In genomic region chr9:135147473-135147805, GRCh38 we compare ENCODE assay signal across 32 cellular contexts. TPM values are rescaled to one million over a fixed set of nuclear protein-coding genes. Genes with fewer than 3 reads are reported as not detected.
DNase-seq lines count a peak whose midpoint lies in the region; ATAC-seq and TF ChIP-seq lines count a peak whose summit lies in the region.
"Had no signal": no experiment of that assay in that cellular context is flagged by ENCODE, and none has a peak within 500 bp of the region (broad histone marks: within the 10 kb centered on the region; RNA-seq: fewer than 3 reads in every experiment).

No MANE protein-coding gene starts in this region.

- WGBS in SK-N-SH (ENCODE audit: low lambda C conversion rate): 13% methylated on average over 8 of the region's 12 CpGs
- WGBS in neuronal stem cell (ENCODE audit: extremely low coverage in 2 of 2, insufficient read length in 2 of 2, insufficient replicate concordance in 1 of 2), 2 donors: no CpG with 5 or more reads among the region's 12 CpGs

- H3K27me3 ChIP-seq in SK-N-SH (ENCODE audit: insufficient read depth): no peaks in the 10 kb centered on the region
- H3K27me3 ChIP-seq in neuronal stem cell (ENCODE audit: control insufficient read depth in 3 of 3, insufficient read depth in 3 of 3, low read depth in 1 of 3, low read length in 3 of 3): peaks cover 0 to 20% (median 0%) of the 10 kb centered on the region in 3 experiments
- H3K27me3 ChIP-seq: foreskin keratinocyte, neural progenitor cell had no signal

- CTCF ChIA-PET in SK-N-SH (lab: Yijun Ruan, JAX): interaction anchor here (1.0 to 2.5 kb wide), 6 partner anchors 36 to 266 kb away, joined by 3 to 13 read pairs (median 4); no protein-coding TSS in a partner anchor

- DNase-seq in NCI-H345 treated with DMSO at 0.1 percent for 48 hours (lab: John Stamatoyannopoulos, UW; ENCODE audit: unreplicated experiment): peak; percentile 71
- no peak for DNase-seq in NCI-H345 (lab: John Stamatoyannopoulos, UW)
- DNase-seq in NCI-H1105 treated with DMSO at 0.1 percent for 48 hours (lab: John Stamatoyannopoulos, UW): peak; percentile 75
- no peak for DNase-seq in SK-N-SH
- no peak for DNase-seq in neuronal stem cell (ENCODE audit: low spot score)
- DNase-seq in central memory CD4-positive, alpha-beta T cell: no peak
- DNase-seq in HT-29 (ENCODE audit: low spot score): no peak
- DNase-seq: activated CD4-positive, alpha-beta T cell treated with anti-CD3 and anti-CD28 coated beads for 36 hours; activated CD8-positive, alpha-beta memory T cell treated with anti-CD3 and anti-CD28 coated beads, Interleukin-2, amount 50 U/mL, for 48 hours; activated CD8-positive, alpha-beta T cell treated with anti-CD3 and anti-CD28 coated beads for 36 hours; activated naive CD4-positive, alpha-beta T cell treated with anti-CD3 and anti-CD28 coated beads, Interleukin-2, amount 10 ng/mL, durations not matched to agents 7 days and 5 days; CD4-positive, alpha-beta T cell; esophagus squamous epithelium; foreskin keratinocyte; H9; heart left ventricle; left ventricle myocardium inferior; mesenchymal stem cell; NCI-H187; NCI-H226; NK-92 treated with Interleukin-12 subunit alpha and Interleukin-12 subunit beta, amount 100 ng/mL, for 24 hours; sigmoid colon; stimulated activated CD4-positive, alpha-beta T cell treated with anti-CD3 and anti-CD28 coated beads, Interleukin-12 subunit alpha, Interleukin-12 subunit beta, amount 100 ng/mL, for 4 hours; stimulated activated CD4-positive, alpha-beta T cell treated with anti-CD3 and anti-CD28 coated beads, Interleukin-2, amount 100 ng/mL, for 48 hours; stomach had no signal

- H3K9me3 ChIP-seq in SK-N-SH: no peaks in the 10 kb centered on the region
- H3K9me3 ChIP-seq in neuronal stem cell (replicated peaks in 1 of 2; ENCODE audit: control insufficient read depth in 2 of 2, insufficient read depth in 1 of 2, low read depth in 1 of 2, low read length in 2 of 2): peaks cover 0 to 6% of the 10 kb centered on the region in 2 donors
- H3K9me3 ChIP-seq: adrenal gland, body of pancreas, esophagus squamous epithelium, sigmoid colon had no signal

- TF ChIP-seq EP300 in SK-N-SH (IDR thresholded peaks at IDR 0.05; ENCODE audit: borderline replicate concordance in 1 of 2, low read depth in 1 of 2, low read length in 1 of 2): no peak

- no peak overlapping the region for H4K91ac ChIP-seq in neuronal stem cell (ENCODE audit: low read depth, low read length, poor library complexity)

- H3K23ac ChIP-seq in neuronal stem cell (ENCODE audit: low read depth, low read length, poor library complexity): no peak overlapping the region

- peak overlapping the region; percentile 41 for H2BK5ac ChIP-seq in neuronal stem cell (ENCODE audit: low read length)

- peaks cover 0 to 43% of the 10 kb centered on the region in 2 experiments; a peak in 1 of 4 replicates for H3K4me1 ChIP-seq in SK-N-SH (ENCODE audit: control insufficient read depth in 1 of 2, insufficient read depth in 2 of 2, low read depth in 1 of 2, low read length in 1 of 2)
- H3K4me1 ChIP-seq in neuronal stem cell (ENCODE audit: control insufficient read depth in 2 of 2, insufficient read depth in 1 of 2, low read depth in 1 of 2, low read length in 2 of 2): peaks cover 0 to 9% of the 10 kb centered on the region in 2 donors
- H3K4me1 ChIP-seq: adrenal gland, foreskin keratinocyte, heart left ventricle, left ventricle myocardium inferior, sigmoid colon had no signal

- H3K36me3 ChIP-seq in SK-N-SH (replicated peaks in 1 of 2; ENCODE audit: control insufficient read depth in 1 of 2, insufficient read depth in 2 of 2, low read length in 1 of 2) (no peaks in the 10 kb centered on the region), neuronal stem cell (replicated peaks in 1 of 2; ENCODE audit: control insufficient read depth in 2 of 2, insufficient read depth in 2 of 2, low read length in 2 of 2) (no peaks in the 10 kb centered on the region)
- H3K36me3 ChIP-seq: adrenal gland, esophagus squamous epithelium, heart left ventricle, left ventricle myocardium inferior, neural progenitor cell, sigmoid colon, stomach, tibial nerve had no signal

- peak overlapping the region; percentile 49 for H2BK12ac ChIP-seq in neuronal stem cell (ENCODE audit: low read length)

- H3K4me3 ChIP-seq in SK-N-SH (ENCODE audit: low read depth in 2 of 2, low read length in 1 of 2) (no peak overlapping the region; a peak in 1 of 4 replicates), neuronal stem cell (ENCODE audit: low read length in 2 of 2) (no peak overlapping the region)
- H3K4me3 ChIP-seq: adrenal gland, body of pancreas, esophagus squamous epithelium, heart left ventricle, left ventricle myocardium inferior, neural progenitor cell, sigmoid colon, stomach, tibial nerve had no signal

- H3F3A ChIP-seq in SK-N-SH (replicated peaks; ENCODE audit: insufficient read depth): no peaks in the 10 kb centered on the region

- H3K9ac ChIP-seq in SK-N-SH (no peak overlapping the region), neuronal stem cell (ENCODE audit: low read depth, low read length, poor library complexity) (peak overlapping the region; percentile 12)
- H3K9ac ChIP-seq: neural progenitor cell had no signal

- POLR2A ChIA-PET in SK-N-SH (lab: Yijun Ruan, JAX): interaction anchor here (1.3 to 1.8 kb wide), 3 partner anchors 10 to 185 kb away, joined by 3 to 4 read pairs (median 4); no protein-coding TSS in a partner anchor

- H3K27ac ChIP-seq in SK-N-SH (ENCODE audit: low read depth in 2 of 2, low read length in 1 of 2) (peak overlapping the region in 1 of 2 experiments; percentile 93; a peak in 2 of 4 replicates), neuronal stem cell (replicated peaks; ENCODE audit: low read length) (no peak overlapping the region)
- H3K27ac ChIP-seq: body of pancreas, esophagus squamous epithelium, foreskin keratinocyte, heart left ventricle, left ventricle myocardium inferior, neural progenitor cell, sigmoid colon, stomach, tibial nerve had no signal

- peak overlapping the region; percentile 61 for H2BK15ac ChIP-seq in neuronal stem cell (ENCODE audit: low read length)

- H3K79me1 ChIP-seq in neuronal stem cell (ENCODE audit: low read depth, low read length): no peaks in the 10 kb centered on the region

- peak overlapping the region; percentile 84 for H2AK5ac ChIP-seq in neuronal stem cell (ENCODE audit: low read depth, low read length)

- H3K4me2 ChIP-seq in SK-N-SH (no peak overlapping the region), neuronal stem cell (ENCODE audit: insufficient read depth, low read length, poor library complexity, severe bottlenecking) (no peak overlapping the region)
- H3K4me2 ChIP-seq: neural progenitor cell had no signal

- no peak overlapping the region for H3K4ac ChIP-seq in neuronal stem cell (ENCODE audit: low read length)

- H4K20me1 ChIP-seq in SK-N-SH (ENCODE audit: insufficient read depth): no peaks in the 10 kb centered on the region

- peak overlapping the region; percentile 27 for H3K18ac ChIP-seq in neuronal stem cell (ENCODE audit: low read length)

- H3K9me2 ChIP-seq in SK-N-SH: no peaks in the 10 kb centered on the region

- no peak overlapping the region for H2AFZ ChIP-seq in SK-N-SH (ENCODE audit: low read depth)
- H2AFZ ChIP-seq in neuronal stem cell (ENCODE audit: low read length): no peak overlapping the region
- H2AFZ ChIP-seq: neural progenitor cell had no signal

- H4K8ac ChIP-seq in neuronal stem cell (ENCODE audit: low read depth, low read length): no peak overlapping the region

- ATAC-seq in HG02970 (IDR thresholded peaks at IDR 0.05; ENCODE audit: low FRiP score, unreplicated experiment): no peak
- ATAC-seq: activated CD4-positive, alpha-beta T cell treated with anti-CD3 and anti-CD28 coated beads for 36 hours; activated CD8-positive, alpha-beta T cell treated with anti-CD3 and anti-CD28 coated beads for 36 hours; body of pancreas; foreskin keratinocyte; heart left ventricle had no signal

- H3K14ac ChIP-seq in neuronal stem cell (ENCODE audit: low read length): peak overlapping the region; percentile 96

- no peaks in the 10 kb centered on the region for H3K79me2 ChIP-seq in SK-N-SH (ENCODE audit: insufficient read depth)

- 0 out of 2 replicates have a peak, but pooled peaks have one; percentile 6 for TF ChIP-seq RAD21 in SK-N-SH (IDR thresholded peaks at IDR 0.05; ENCODE audit: low read length)

- no peak overlapping the region for H2BK120ac ChIP-seq in neuronal stem cell (ENCODE audit: low read depth, low read length)

- no peak for TF ChIP-seq CTCF in SK-N-SH (IDR thresholded peaks at IDR 0.05)

TF ChIP-seq in SK-N-SH, 30 proteins besides CTCF, POLR2A, EP300 and RAD21:
- no peak for TF ChIP-seq MEF2A (IDR thresholded peaks at IDR 0.05; ENCODE audit: borderline replicate concordance, low read depth)
- no peak for TF ChIP-seq PBX3 (IDR thresholded peaks at IDR 0.05)
- TF ChIP-seq IRF3 (IDR thresholded peaks at IDR 0.05; ENCODE audit: low read depth, low read length): no peak
- no peak for TF ChIP-seq RXRA (IDR thresholded peaks at IDR 0.05; ENCODE audit: borderline replicate concordance, low read depth)
- TF ChIP-seq EZH2phosphoT487 (IDR thresholded peaks at IDR 0.05; ENCODE audit: borderline replicate concordance, low read depth): no peak
- TF ChIP-seq TEAD4 (IDR thresholded peaks at IDR 0.05; ENCODE audit: borderline replicate concordance, insufficient read depth): no peak
- no peak for TF ChIP-seq FOSL2 (IDR thresholded peaks at IDR 0.05; ENCODE audit: borderline replicate concordance, low read depth)

RNA-seq across cellular contexts. Expression of gene OLFM1, which starts 60.0 kb away (rescaled TPM):
- 13.3 and 15.9 TPM in 2 replicates for polyA plus RNA-seq in SK-N-SH (2012; rRNA removed)
- polyA plus RNA-seq in SK-N-SH (2012; cell fraction: cytosol; rRNA removed): 16.6 and 17.2 TPM in 2 replicates
- polyA plus RNA-seq in SK-N-SH (2012; cell fraction: nucleus; rRNA removed): 6.9 and 7.5 TPM in 2 replicates
- 5.8 TPM for polyA plus RNA-seq in neuronal stem cell (2013, experiment 1 of 2)
- 5.8 TPM for polyA plus RNA-seq in neuronal stem cell (2013, experiment 2 of 2)
- not detected in 2 replicates for total RNA-seq in HT-29 (2014; rRNA removed; shearing (Covaris generic))
- total RNA-seq: activated CD4-positive, alpha-beta T cell treated with anti-CD3 and anti-CD28 coated beads for 36 hours; activated CD8-positive, alpha-beta T cell treated with anti-CD3 and anti-CD28 coated beads for 36 hours; CD4-positive, alpha-beta T cell; LHCN-M2; T-helper 2 cell treated with Interferon-gamma antibody and Interleukin-4, amounts not matched to agents 100 ng/mL and 5 ng/mL, for 36 hours had no signal

Comparison
In these comparisons a context has a peak if more than half of its experiments do, and no peak if none do; other contexts are left out.
1. DNase-seq: peak in NCI-H345 treated with DMSO at 0.1 percent for 48 hours (single experiment) and NCI-H1105 treated with DMSO at 0.1 percent for 48 hours (single experiment); none in NCI-H345 (single experiment), SK-N-SH (single experiment), neuronal stem cell (single experiment), central memory CD4-positive, alpha-beta T cell (single experiment) and HT-29 (single experiment).